Comparison of ENCODE assay signal across 11 cellular contexts in genomic region chr11:62712413-62712812, GRCh38. TPM values are rescaled to one million over a fixed set of nuclear protein-coding genes. Genes with fewer than 3 reads are reported as not detected.
A peak's percentile ranks its signal among the peaks of the same experiment; 100 is the strongest.
DNase-seq lines count a peak whose midpoint lies in the region; ATAC-seq lines count a peak whose summit lies in the region.
"Had no signal": no experiment of that assay in that cellular context is flagged by ENCODE, and none has a peak within 500 bp of the region (broad histone marks: within the 10 kb centered on the region; RNA-seq: fewer than 3 reads in every experiment).

No MANE protein-coding gene starts in this region.

- no peak for ATAC-seq in activated naive CD8-positive, alpha-beta T cell treated with anti-CD3 and anti-CD28 coated beads, Interleukin-2, amount 10 ng/mL, durations not matched to agents 7 days and 5 days (ENCODE audit: low read depth)
- ATAC-seq in sciatic nerve (no peak), GM18909 (IDR thresholded peaks at IDR 0.05; ENCODE audit: poor library complexity, unreplicated experiment) (no peak)

- H3K9me3 Mint-ChIP-seq in activated CD4-positive, alpha-beta T cell treated with anti-CD3 and anti-CD28 coated beads, Interleukin-2, amount 10 ng/mL, durations not matched to agents 7 days and 5 days: no peaks in the 10 kb centered on the region
- H3K9me3 Mint-ChIP-seq in activated naive CD8-positive, alpha-beta T cell treated with anti-CD3 and anti-CD28 coated beads, Interleukin-2, amount 10 ng/mL, durations not matched to agents 7 days and 5 days: no peaks in the 10 kb centered on the region

- H3K36me3 Mint-ChIP-seq in activated CD4-positive, alpha-beta T cell treated with anti-CD3 and anti-CD28 coated beads, Interleukin-2, amount 10 ng/mL, durations not matched to agents 7 days and 5 days (ENCODE audit: low read depth): peaks cover 66% of the 10 kb centered on the region
- peaks cover 37% of the 10 kb centered on the region for H3K36me3 Mint-ChIP-seq in activated naive CD8-positive, alpha-beta T cell treated with anti-CD3 and anti-CD28 coated beads, Interleukin-2, amount 10 ng/mL, durations not matched to agents 7 days and 5 days

- POLR2A ChIA-PET in activated CD4-positive, alpha-beta T cell treated with anti-CD3 and anti-CD28 coated beads, Interleukin-2, amount 10 ng/mL, durations not matched to agents 7 days and 5 days (lab: Charles Lee): no interaction called here
- POLR2A ChIA-PET in activated naive CD8-positive, alpha-beta T cell treated with anti-CD3 and anti-CD28 coated beads, Interleukin-2, amount 10 ng/mL, durations not matched to agents 7 days and 5 days (lab: Charles Lee): interaction anchor here (0.6 to 8.3 kb wide), 6 partner anchors 14 to 1526 kb away, joined by 3 to 107 read pairs (median 4); partner anchors contain the start of genes HNRNPUL2, INTS5, POLR2G and TTC9C

- peak overlapping the region; percentile 56 for H3K4me3 Mint-ChIP-seq in activated CD4-positive, alpha-beta T cell treated with anti-CD3 and anti-CD28 coated beads, Interleukin-2, amount 10 ng/mL, durations not matched to agents 7 days and 5 days
- H3K4me3 Mint-ChIP-seq in activated naive CD8-positive, alpha-beta T cell treated with anti-CD3 and anti-CD28 coated beads, Interleukin-2, amount 10 ng/mL, durations not matched to agents 7 days and 5 days: no peak overlapping the region

- no peak for DNase-seq in activated CD4-positive, alpha-beta T cell treated with anti-CD3 and anti-CD28 coated beads, Interleukin-2, amount 10 ng/mL, durations not matched to agents 7 days and 5 days
- no peak for DNase-seq in activated CD4-positive, alpha-beta T cell treated with anti-CD3 and anti-CD28 coated beads for 48 hours
- DNase-seq in activated naive CD8-positive, alpha-beta T cell treated with anti-CD3 and anti-CD28 coated beads, Interleukin-2, amount 10 ng/mL, durations not matched to agents 7 days and 5 days: no peak
- DNase-seq in sciatic nerve (ENCODE audit: low spot score): peak; percentile 13
- no peak for DNase-seq in SW480 (ENCODE audit: low spot score)
- DNase-seq: cerebellar nuclear complex, GDM1, mesendoderm, NCI-H345 had no signal

- H3K27me3 Mint-ChIP-seq in activated CD4-positive, alpha-beta T cell treated with anti-CD3 and anti-CD28 coated beads, Interleukin-2, amount 10 ng/mL, durations not matched to agents 7 days and 5 days: no peaks in the 10 kb centered on the region
- no peaks in the 10 kb centered on the region for H3K27me3 Mint-ChIP-seq in activated naive CD8-positive, alpha-beta T cell treated with anti-CD3 and anti-CD28 coated beads, Interleukin-2, amount 10 ng/mL, durations not matched to agents 7 days and 5 days

- CTCF ChIA-PET in activated CD4-positive, alpha-beta T cell treated with anti-CD3 and anti-CD28 coated beads, Interleukin-2, amount 10 ng/mL, durations not matched to agents 7 days and 5 days (lab: Charles Lee): interaction anchor here (0.6 to 1.0 kb wide), 2 partner anchors 75 to 119 kb away, joined by 3 to 7 read pairs; no protein-coding TSS in a partner anchor

- peak overlapping the region; percentile 93 for H3K27ac Mint-ChIP-seq in activated CD4-positive, alpha-beta T cell treated with anti-CD3 and anti-CD28 coated beads, Interleukin-2, amount 10 ng/mL, durations not matched to agents 7 days and 5 days
- H3K27ac Mint-ChIP-seq in activated naive CD8-positive, alpha-beta T cell treated with anti-CD3 and anti-CD28 coated beads, Interleukin-2, amount 10 ng/mL, durations not matched to agents 7 days and 5 days: peak overlapping the region; percentile 84

- intact Hi-C loops in sciatic nerve (cut with DNase I): no loop called here

- H3K4me1 Mint-ChIP-seq in activated CD4-positive, alpha-beta T cell treated with anti-CD3 and anti-CD28 coated beads, Interleukin-2, amount 10 ng/mL, durations not matched to agents 7 days and 5 days: peaks cover 79% of the 10 kb centered on the region
- peaks cover 63% of the 10 kb centered on the region for H3K4me1 Mint-ChIP-seq in activated naive CD8-positive, alpha-beta T cell treated with anti-CD3 and anti-CD28 coated beads, Interleukin-2, amount 10 ng/mL, durations not matched to agents 7 days and 5 days

RNA-seq across cellular contexts. Expression of gene GNG3, which starts 4.9 kb away (rescaled TPM):
- not detected for total RNA-seq in activated CD4-positive, alpha-beta T cell treated with anti-CD3 and anti-CD28 coated beads, Interleukin-2, amount 10 ng/mL, durations not matched to agents 7 days and 5 days
- not detected for total RNA-seq in activated naive CD8-positive, alpha-beta T cell treated with anti-CD3 and anti-CD28 coated beads, Interleukin-2, amount 10 ng/mL, durations not matched to agents 7 days and 5 days
- 1.4 TPM for total RNA-seq in sciatic nerve
- total RNA-seq: SK-MEL-5 had no signal

RNA-seq across cellular contexts. Expression of gene BSCL2, which starts 5.2 kb away (rescaled TPM):
- 10 to 100 TPM; 28.3 to 41.0 TPM for total RNA-seq in activated CD4-positive, alpha-beta T cell treated with anti-CD3 and anti-CD28 coated beads, Interleukin-2, amount 10 ng/mL, durations not matched to agents 7 days and 5 days
- total RNA-seq in activated naive CD8-positive, alpha-beta T cell treated with anti-CD3 and anti-CD28 coated beads, Interleukin-2, amount 10 ng/mL, durations not matched to agents 7 days and 5 days: 10 to 100 TPM; 29.9 to 39.4 TPM
- 44.5 TPM for total RNA-seq in sciatic nerve

RNA-seq across cellular contexts. Expression of gene HNRNPUL2, which starts 14.8 kb away (rescaled TPM):
- total RNA-seq in activated CD4-positive, alpha-beta T cell treated with anti-CD3 and anti-CD28 coated beads, Interleukin-2, amount 10 ng/mL, durations not matched to agents 7 days and 5 days: 10 to 100 TPM; 67.9 to 69.0 TPM
- total RNA-seq in activated naive CD8-positive, alpha-beta T cell treated with anti-CD3 and anti-CD28 coated beads, Interleukin-2, amount 10 ng/mL, durations not matched to agents 7 days and 5 days: 10 to 100 TPM; 67.9 to 72.5 TPM
- total RNA-seq in sciatic nerve: 51.2 TPM

RNA-seq across cellular contexts. Expression of gene TTC9C, which starts 15.9 kb away (rescaled TPM):
- 10 to 100 TPM; 51.1 to 59.9 TPM for total RNA-seq in activated CD4-positive, alpha-beta T cell treated with anti-CD3 and anti-CD28 coated beads, Interleukin-2, amount 10 ng/mL, durations not matched to agents 7 days and 5 days
- total RNA-seq in activated naive CD8-positive, alpha-beta T cell treated with anti-CD3 and anti-CD28 coated beads, Interleukin-2, amount 10 ng/mL, durations not matched to agents 7 days and 5 days: 10 to 100 TPM; 49.5 to 56.4 TPM
- total RNA-seq in sciatic nerve: 30.9 TPM

RNA-seq across cellular contexts. Expression of gene LRRN4CL, which starts 23.1 kb away (rescaled TPM):
- total RNA-seq in activated CD4-positive, alpha-beta T cell treated with anti-CD3 and anti-CD28 coated beads, Interleukin-2, amount 10 ng/mL, durations not matched to agents 7 days and 5 days: under 1 TPM; 0.17 to 0.40 TPM
- under 1 TPM; 0.19 to 0.23 TPM for total RNA-seq in activated naive CD8-positive, alpha-beta T cell treated with anti-CD3 and anti-CD28 coated beads, Interleukin-2, amount 10 ng/mL, durations not matched to agents 7 days and 5 days
- total RNA-seq in sciatic nerve: 28.4 TPM
